Comparison of ENCODE assay signal across 8 cellular contexts in the genomic region with DNA sequence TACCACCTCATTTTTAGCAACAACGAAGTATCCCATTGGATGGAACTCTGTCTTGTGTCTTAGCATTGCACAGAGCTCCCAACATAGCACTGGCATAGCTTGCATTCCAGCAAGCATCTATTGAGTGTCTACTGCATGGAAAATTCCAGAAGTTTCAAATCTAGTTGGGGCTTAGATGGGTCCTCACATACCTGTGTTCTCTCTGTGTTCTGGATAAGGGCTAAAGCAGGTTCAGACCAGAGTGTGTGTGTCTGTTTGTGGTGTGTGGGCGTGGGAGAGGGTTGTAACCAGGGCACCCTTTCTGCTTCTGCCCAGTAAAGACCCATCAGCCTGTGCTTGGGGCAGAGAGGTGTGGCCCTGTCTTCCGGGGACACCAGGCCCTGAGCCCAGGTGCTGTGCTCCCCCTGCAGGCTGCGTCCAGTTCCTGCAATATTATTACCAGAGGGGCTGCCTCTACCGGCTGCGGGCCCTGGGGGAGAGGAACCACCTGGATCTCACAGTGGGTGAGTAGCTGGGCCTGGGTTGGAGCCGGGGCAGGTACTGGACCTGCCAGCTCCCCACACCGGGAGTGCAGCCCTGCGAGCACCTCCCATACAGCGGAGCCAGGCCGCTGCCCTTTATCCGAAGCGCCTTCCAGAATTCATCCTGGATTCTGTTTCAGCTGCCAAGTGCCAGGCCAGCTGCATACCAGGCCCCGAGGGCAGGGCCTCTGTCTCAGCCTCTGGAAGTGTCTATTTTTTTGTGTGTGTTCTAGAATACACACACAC. TPM values are rescaled to one million over a fixed set of nuclear protein-coding genes. Genes with fewer than 3 reads are reported as not detected.
DNase-seq lines count a peak whose midpoint lies in the region; ATAC-seq and TF ChIP-seq lines count a peak whose summit lies in the region.

No MANE protein-coding gene starts in this region.

- no peaks in the 10 kb centered on the region for H3K27me3 ChIP-seq in CD4-positive, alpha-beta memory T cell (ENCODE audit: insufficient read depth, low read length)
- no peaks in the 10 kb centered on the region for H3K27me3 ChIP-seq in esophagus squamous epithelium
- no peaks in the 10 kb centered on the region for H3K27me3 ChIP-seq in tibial artery

- H3K4me3 ChIP-seq in CD4-positive, alpha-beta memory T cell (ENCODE audit: low read length in 2 of 2), result no peak overlapping the region
- H3K4me3 ChIP-seq in esophagus squamous epithelium, result no peak overlapping the region
- peak overlapping the region in 1 of 2 donors; percentile 16 for H3K4me3 ChIP-seq in tibial artery

- peaks cover 5 to 14% (median 11%) of the 10 kb centered on the region in 4 donors for H3K4me1 Mint-ChIP-seq in CD4-positive, alpha-beta memory T cell
- peaks cover 3% of the 10 kb centered on the region for H3K4me1 Mint-ChIP-seq in neural crest cell

- WGBS in esophagus squamous epithelium, 2 donors, result 48 to 52% methylated on average over 5 to 9 of the region's 14 CpGs

- H3K27me3 Mint-ChIP-seq in CD4-positive, alpha-beta memory T cell, result no peaks in the 10 kb centered on the region
- H3K27me3 Mint-ChIP-seq in neural crest cell (ENCODE audit: low read depth), result no peaks in the 10 kb centered on the region

- H3K36me3 Mint-ChIP-seq in CD4-positive, alpha-beta memory T cell, result peaks cover 0 to 4% of the 10 kb centered on the region in 2 donors
- no peaks in the 10 kb centered on the region for H3K36me3 Mint-ChIP-seq in neural crest cell (ENCODE audit: low read depth)

- no peak for TF ChIP-seq POLR2A in esophagus squamous epithelium (IDR thresholded peaks at IDR 0.05)

- H3K27ac ChIP-seq in CD4-positive, alpha-beta memory T cell (ENCODE audit: low read depth, low read length), result no peak overlapping the region
- peak overlapping the region in 3 of 4 donors; percentile 6 to 50 (median 25) for H3K27ac ChIP-seq in esophagus squamous epithelium
- H3K27ac ChIP-seq in tibial artery, result no peak overlapping the region

- POLR2A ChIA-PET in CD4-positive, alpha-beta memory T cell (lab: Charles Lee; ENCODE audit: partially characterized antibody), result interaction anchor here (1.1 to 37.3 kb wide), 2 partner anchors 10 to 35 kb away, joined by 4 to 2727 read pairs; a partner anchor contains a TSS

- peak; percentile 76 for ATAC-seq in GM19438 (IDR thresholded peaks at IDR 0.05; ENCODE audit: low read depth, unreplicated experiment)

- TF ChIP-seq CTCF in esophagus squamous epithelium (IDR thresholded peaks at IDR 0.05), result peak; percentile 79 to 92 (median 88)
- peak; percentile 82 for TF ChIP-seq CTCF in neural crest cell (conservative IDR thresholded peaks at IDR 0.05)
- peak; percentile 88 for TF ChIP-seq CTCF in tibial artery (IDR thresholded peaks at IDR 0.05)

- peaks cover 23% of the 10 kb centered on the region for H3K4me1 ChIP-seq in CD4-positive, alpha-beta memory T cell (ENCODE audit: insufficient read depth, low read length)
- H3K4me1 ChIP-seq in esophagus squamous epithelium (peaks cover 10 to 31% (median 10%) of the 10 kb centered on the region in 3 donors), tibial artery (peaks cover 0 to 27% (median 15%) of the 10 kb centered on the region in 4 donors)

- CTCF ChIA-PET in CD4-positive, alpha-beta memory T cell (lab: Charles Lee; ENCODE audit: partially characterized antibody), result interaction anchor here (0.7 to 17.7 kb wide), 17 partner anchors 9 to 274 kb away, joined by 3 to 559 read pairs (median 7); a partner anchor contains a TSS

- H3K9me3 ChIP-seq in CD4-positive, alpha-beta memory T cell (ENCODE audit: control insufficient read depth in 1 of 2, low read length in 2 of 2), result no peaks in the 10 kb centered on the region
- H3K9me3 ChIP-seq in esophagus squamous epithelium (no peaks in the 10 kb centered on the region), tibial artery (no peaks in the 10 kb centered on the region)

- no peak overlapping the region for H3K4me3 Mint-ChIP-seq in CD4-positive, alpha-beta memory T cell
- H3K4me3 Mint-ChIP-seq in neural crest cell, result no peak overlapping the region

- intact Hi-C loops in CD4-positive, alpha-beta memory T cell (cut with micrococcal nuclease), result loop anchor here (1.0 to 2.0 kb wide), 4 partner anchors 68 to 273 kb away; a partner anchor contains a TSS
- intact Hi-C loops in esophagus squamous epithelium (cut with DNase I), result loop anchor here (5.0 kb wide), 1 partner anchor 71 kb away; no protein-coding TSS in a partner anchor
- intact Hi-C loops in tibial artery (cut with DNase I; ENCODE audit: low total_unique reads), result loop anchor here (5.0 kb wide), 1 partner anchor 76 kb away; no protein-coding TSS in a partner anchor

- peak overlapping the region; percentile 68 to 87 (median 78) for H3K27ac Mint-ChIP-seq in CD4-positive, alpha-beta memory T cell
- no peak overlapping the region for H3K27ac Mint-ChIP-seq in neural crest cell (ENCODE audit: unreplicated experiment)

- H3K9me3 Mint-ChIP-seq in CD4-positive, alpha-beta memory T cell, result no peaks in the 10 kb centered on the region
- H3K9me3 Mint-ChIP-seq in neural crest cell, result no peaks in the 10 kb centered on the region

- no peaks in the 10 kb centered on the region for H3K36me3 ChIP-seq in CD4-positive, alpha-beta memory T cell (ENCODE audit: insufficient read depth, low read length)
- H3K36me3 ChIP-seq in esophagus squamous epithelium (no peaks in the 10 kb centered on the region), tibial artery (no peaks in the 10 kb centered on the region)

- peak; percentile 76 to 82 (median 78) for DNase-seq in CD4-positive, alpha-beta memory T cell
- DNase-seq in HK-2 (ENCODE audit: unreplicated experiment) (peak; percentile 80), NOMO-1 treated with dmso at 0.1 percent for 144 hours (lab: John Stamatoyannopoulos, UW; ENCODE audit: unreplicated experiment) (peak; percentile 23), activated T-cell treated with anti-CD3 and anti-CD28 coated beads for 48 hours (ENCODE audit: low read depth) (peak; percentile 68), esophagus squamous epithelium (lab: John Stamatoyannopoulos, UW) (no peak), neural crest cell (ENCODE audit: low read depth, low spot score) (peak; percentile 59), tibial artery (peak in 1 of 2 donors; percentile 77)

RNA-seq across cellular contexts. Expression of a gene that starts 20.3 kb away (rescaled TPM):
- 100 to 1,000 TPM; 137 to 138 TPM for total RNA-seq in CD4-positive, alpha-beta memory T cell
- 100 to 1,000 TPM in 1 of 2 donors, 10 to 100 TPM in 1; 72.6 to 106 TPM for polyA plus RNA-seq in CD4-positive, alpha-beta memory T cell
- total RNA-seq in esophagus squamous epithelium (10 to 100 TPM in 1 of 4 donors, 1 to 10 TPM in 3; 3.2 to 20.4 (median 6.2) TPM), neural crest cell (23.8 and 25.5 TPM in 2 replicates)

RNA-seq across cellular contexts. Expression of a gene that starts 30.6 kb away (rescaled TPM):
- 10 to 100 TPM; 67.1 to 69.3 TPM for total RNA-seq in CD4-positive, alpha-beta memory T cell
- 1 to 10 TPM in 1 of 2 donors, under 1 TPM in 1; 0.13 to 3.3 TPM for polyA plus RNA-seq in CD4-positive, alpha-beta memory T cell
- total RNA-seq in esophagus squamous epithelium (10 to 100 TPM in 3 of 4 donors, 1 to 10 TPM in 1; 5.6 to 14.4 (median 10.6) TPM), neural crest cell (25.6 and 25.9 TPM in 2 replicates)

Comparison
In these comparisons a context has a peak if more than half of its experiments do, and no peak if none do; other contexts are left out.
1. H3K27ac ChIP-seq: peak in esophagus squamous epithelium (3 of 4); none in CD4-positive, alpha-beta memory T cell (single experiment) and tibial artery (0 of 2).
2. Peak in every context shown above with its lines, with median percentiles within 50 percentile points of each other: CTCF ChIP-seq.